Comparison of ENCODE assay signal across 26 cellular contexts in genomic region chr2:184155791-184156190, GRCh38.
"Had no signal": no experiment of that assay in that cellular context is flagged by ENCODE, and none has a peak within 500 bp of the region (broad histone marks: within the 10 kb centered on the region; RNA-seq: fewer than 3 reads in every experiment).

No MANE protein-coding gene starts in this region.

- H3K4me1 ChIP-seq: pancreas, prostate gland, right lobe of liver, sigmoid colon, stomach, thyroid gland, tibial nerve, upper lobe of left lung, vagina had no signal

- ATAC-seq: natural killer cell treated with Interleukin-12 subunit alpha and Interleukin-12 subunit beta and Interleukin-15 and Interleukin-18, amount 100 ng/mL, for 72 hours; pancreas; right cardiac atrium; right lobe of liver; stimulated activated effector memory CD8-positive, alpha-beta T cell treated with anti-CD3 and anti-CD28 coated beads, Interleukin-12 subunit alpha, Interleukin-12 subunit beta, amount 100 ng/mL, for 72 hours; stimulated activated naive B cell treated with anti-CD40 and anti-IgM and Interleukin-4, amounts not matched to agents 10 μg/mL and 1 μg/mL and 100 μg/mL, for 72 hours had no signal

- H3K36me3 ChIP-seq: neutrophil, pancreas, prostate gland, right lobe of liver, sigmoid colon, stomach, thoracic aorta, thyroid gland, tibial nerve, upper lobe of left lung, vagina had no signal

- H3K4me3 ChIP-seq: pancreas, prostate gland, right lobe of liver, sigmoid colon, stomach, thoracic aorta, thyroid gland, tibial nerve, upper lobe of left lung, vagina had no signal

- H3K27me3 ChIP-seq: neutrophil, pancreas, right lobe of liver, sigmoid colon, stomach, thyroid gland, tibial nerve, upper lobe of left lung, vagina had no signal

- DNase-seq: nephron progenitor cell; nucleus accumbens; pancreas; retina; right cardiac atrium; right lobe of liver; sigmoid colon; small intestine; stimulated activated CD4-positive, alpha-beta T cell treated with anti-CD3 and anti-CD28 coated beads, Interleukin-15, amount 100 ng/mL, for 24 hours; stimulated activated CD4-positive, alpha-beta T cell treated with anti-CD3 and anti-CD28 coated beads, Interleukin-2, amount 100 ng/mL, for 24 hours; stimulated activated CD4-positive, alpha-beta T cell treated with anti-CD3 and anti-CD28 coated beads, Interleukin-2, amount 100 ng/mL, for 48 hours; stimulated activated CD4-positive, alpha-beta T cell treated with anti-CD3 and anti-CD28 coated beads, Interleukin-4, amount 100 ng/mL, for 24 hours; stimulated activated naive B cell treated with anti-CD40 and anti-IgM and Interleukin-4, amounts not matched to agents 10 μg/mL and 1 μg/mL and 100 μg/mL, for 72 hours; stimulated activated naive CD4-positive, alpha-beta T cell treated with Interleukin-2 at 50 U/mL for 16 hours; stomach; thyroid gland; trophoblast cell; upper lobe of left lung had no signal

- FAIRE-seq: pancreas, small intestine, urothelium cell line had no signal

- H3K27ac ChIP-seq: neutrophil, pancreas, prostate gland, right lobe of liver, sigmoid colon, stomach, thoracic aorta, thyroid gland, tibial nerve, upper lobe of left lung, vagina had no signal
